9 cellular contexts compared by ENCODE assay signal in the genomic region with DNA sequence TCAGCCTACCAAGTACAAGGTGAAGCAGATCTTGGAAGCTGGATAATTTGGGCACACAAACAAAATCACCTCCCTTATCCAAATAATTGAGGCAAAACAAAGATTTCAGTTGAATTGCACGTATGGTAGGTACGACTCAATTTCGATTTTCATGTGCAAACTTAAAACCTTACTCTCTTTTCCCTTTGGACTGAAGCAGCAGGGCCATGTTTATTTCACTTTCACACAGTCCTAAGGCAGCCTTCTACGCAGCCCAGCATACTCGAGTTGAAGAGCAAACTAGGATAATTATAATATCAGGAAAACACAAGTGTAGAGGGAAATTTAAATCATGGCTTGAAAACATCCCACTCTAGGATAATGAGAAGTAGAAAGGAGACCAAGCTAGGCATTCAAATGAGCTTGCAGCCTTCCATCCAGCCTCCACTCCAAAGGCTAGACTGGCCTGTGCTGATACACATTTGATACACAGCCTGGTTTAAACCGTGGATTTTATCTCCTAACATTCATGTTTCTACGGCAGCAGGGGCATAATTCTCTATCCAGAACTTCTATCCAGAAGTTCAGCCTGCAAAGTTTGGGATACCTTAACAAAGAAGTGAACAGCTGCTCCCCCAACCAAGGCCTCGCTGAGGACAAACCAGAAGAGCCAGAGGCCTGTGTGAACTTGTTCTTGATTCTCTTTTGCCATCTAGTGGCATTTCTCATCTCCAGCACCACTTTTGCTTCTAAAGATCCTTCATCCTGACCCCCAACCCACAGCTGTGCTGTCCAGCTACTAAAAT. TPM values are rescaled to one million over a fixed set of nuclear protein-coding genes. Genes with fewer than 3 reads are reported as not detected.
DNase-seq lines count a peak whose midpoint lies in the region; FAIRE-seq and TF ChIP-seq lines count a peak whose summit lies in the region.
"Had no signal": no experiment of that assay in that cellular context is flagged by ENCODE, and none has a peak within 500 bp of the region (broad histone marks: within the 10 kb centered on the region; RNA-seq: fewer than 3 reads in every experiment).

No MANE protein-coding gene starts in this region.

- no peak overlapping the region for H2AK5ac ChIP-seq in mesendoderm (ENCODE audit: low read length)

- no peak overlapping the region for H2BK5ac ChIP-seq in mesendoderm (ENCODE audit: low read length)

- H3K9me2 ChIP-seq in Karpas-422 (replicated peaks; ENCODE audit: insufficient read depth, low read length), result no peaks in the 10 kb centered on the region

- H2BK120ac ChIP-seq in mesendoderm (ENCODE audit: low read depth, low read length), result no peak overlapping the region

- no peaks in the 10 kb centered on the region for H3K4me1 ChIP-seq in Karpas-422 (ENCODE audit: low read length)
- peaks cover 4% of the 10 kb centered on the region for H3K4me1 ChIP-seq in endothelial cell of umbilical vein (ENCODE audit: control insufficient read depth, extremely low read depth, insufficient read depth, low read length)
- H3K4me1 ChIP-seq in mesendoderm (ENCODE audit: control insufficient read depth, low read depth, low read length), result peaks cover 5% of the 10 kb centered on the region

- no peak overlapping the region for H3K9ac ChIP-seq in Karpas-422 (ENCODE audit: low read length)
- no peak overlapping the region for H3K9ac ChIP-seq in endothelial cell of umbilical vein (replicated peaks; ENCODE audit: extremely low read depth, insufficient read depth, low read length)
- H3K9ac ChIP-seq in mesendoderm (ENCODE audit: low read length), result no peak overlapping the region
- H3K9ac ChIP-seq: BLaER1 had no signal

- TF ChIP-seq CTCF in endothelial cell of umbilical vein (IDR thresholded peaks at IDR 0.05; ENCODE audit: extremely low read depth in 1 of 2, insufficient read depth in 1 of 2, low read depth in 1 of 2, low read length in 2 of 2), result peak; percentile 41 to 59

- no peaks in the 10 kb centered on the region for H3K9me3 ChIP-seq in Karpas-422 (ENCODE audit: low read length)
- H3K9me3 ChIP-seq in endothelial cell of umbilical vein (replicated peaks; ENCODE audit: control insufficient read depth, insufficient read depth, low read length), result no peaks in the 10 kb centered on the region
- H3K9me3 ChIP-seq: BLaER1 had no signal

- CTCF ChIA-PET in endothelial cell of umbilical vein (lab: Charles Lee), result interaction anchor here (0.6 to 7.0 kb wide), 21 partner anchors 8 to 375 kb away, joined by 3 to 214 read pairs (median 4); a partner anchor contains a TSS

- no peak overlapping the region for H3K4ac ChIP-seq in mesendoderm (ENCODE audit: low read depth, low read length)

- H3K27me3 ChIP-seq in Karpas-422 (ENCODE audit: low read length) (no peaks in the 10 kb centered on the region), endothelial cell of umbilical vein (ENCODE audit: control insufficient read depth in 2 of 2, insufficient read depth in 2 of 2, low read length in 2 of 2) (peaks cover 10 to 15% of the 10 kb centered on the region in 2 experiments), mesendoderm (ENCODE audit: insufficient read depth, low read length, poor library complexity) (no peaks in the 10 kb centered on the region)
- H3K27me3 ChIP-seq: BLaER1 had no signal

- no CpG with 5 or more reads among the region's 8 CpGs for WGBS in mesendoderm (ENCODE audit: extremely low coverage, insufficient coverage, low lambda C conversion rate)

- peak; percentile 5 for DNase-seq in NCI-H510A treated with DMSO at 0.1 percent for 48 hours (lab: John Stamatoyannopoulos, UW)
- DNase-seq in NCI-H510A (lab: John Stamatoyannopoulos, UW), result no peak
- DNase-seq in Karpas-422, result peak; percentile 81
- peak; percentile 4 for DNase-seq in SKM-1 (lab: John Stamatoyannopoulos, UW; ENCODE audit: unreplicated experiment)
- DNase-seq in endothelial cell of umbilical vein (ENCODE audit: low read depth, low spot score), result peak; percentile 46
- peak; percentile 86 for DNase-seq in mesendoderm
- DNase-seq in urothelium cell line (ENCODE audit: low spot score), result peak; percentile 80
- DNase-seq in RCC 7860 (ENCODE audit: low spot score), result no peak

- no peaks in the 10 kb centered on the region for H3K9me1 ChIP-seq in endothelial cell of umbilical vein (replicated peaks; ENCODE audit: control insufficient read depth, extremely low read depth, insufficient read depth, low read length)

- H3K27ac ChIP-seq in Karpas-422 (ENCODE audit: low read length) (no peak overlapping the region), endothelial cell of umbilical vein (ENCODE audit: insufficient read depth, low read depth, low read length) (no peak overlapping the region), mesendoderm (ENCODE audit: low read depth, low read length) (no peak overlapping the region)
- H3K27ac ChIP-seq: BLaER1 had no signal

- BruUV-seq in endothelial cell of umbilical vein (replicated peaks; lab: Mats Ljungman, UMichigan), result no TSS peak

- no peak overlapping the region for H3K23ac ChIP-seq in mesendoderm (ENCODE audit: low read length)

- no peaks in the 10 kb centered on the region for H3K79me1 ChIP-seq in mesendoderm (ENCODE audit: low read length)

- intact Hi-C loops in endothelial cell of umbilical vein (cut with micrococcal nuclease), result loop anchor here (1.0 to 2.0 kb wide), 2 partner anchors 25 to 183 kb away; no protein-coding TSS in a partner anchor

- H3K4me3 ChIP-seq in Karpas-422 (ENCODE audit: low read length) (no peak overlapping the region), endothelial cell of umbilical vein (replicated peaks in 1 of 3; ENCODE audit: insufficient read depth in 1 of 3, low read depth in 1 of 3, low read length in 3 of 3) (no peak overlapping the region), mesendoderm (ENCODE audit: low read length) (no peak overlapping the region)
- H3K4me3 ChIP-seq: BLaER1 had no signal

- TF ChIP-seq POLR2A in endothelial cell of umbilical vein (IDR thresholded peaks at IDR 0.05; ENCODE audit: low read depth, low read length), result no peak

- peak overlapping the region; percentile 26 for H3K56ac ChIP-seq in mesendoderm (ENCODE audit: low read length)

- no peaks in the 10 kb centered on the region for H3K36me3 ChIP-seq in Karpas-422 (ENCODE audit: insufficient read depth, low read length)
- no peaks in the 10 kb centered on the region for H3K36me3 ChIP-seq in endothelial cell of umbilical vein (ENCODE audit: control insufficient read depth in 2 of 2, extremely low read depth in 1 of 2, insufficient read depth in 2 of 2, low read length in 2 of 2)
- H3K36me3 ChIP-seq in mesendoderm (ENCODE audit: control insufficient read depth, insufficient read depth, low read length), result no peaks in the 10 kb centered on the region
- H3K36me3 ChIP-seq: BLaER1 had no signal

- POLR2A ChIA-PET in endothelial cell of umbilical vein (lab: Charles Lee), result no interaction called here

- dilution Hi-C loops in endothelial cell of umbilical vein (cut with MboI; ENCODE audit: extremely low pct_ligation_motif_present, low sequenced_read_pairs), result no loop called here

- peak; percentile 71 for FAIRE-seq in endothelial cell of umbilical vein (lab: Jason Lieb, UNC)
- no peak for FAIRE-seq in urothelium cell line (lab: Jason Lieb, UNC)
- no peak for FAIRE-seq in RCC 7860 (lab: Jason Lieb, UNC)

- H4K8ac ChIP-seq in mesendoderm (ENCODE audit: low read depth, low read length), result no peak overlapping the region

- no peak overlapping the region for H4K5ac ChIP-seq in mesendoderm (ENCODE audit: low read length)

- H3K79me2 ChIP-seq in Karpas-422 (ENCODE audit: low read length) (no peaks in the 10 kb centered on the region), endothelial cell of umbilical vein (ENCODE audit: control insufficient read depth, insufficient read depth, low read length) (no peaks in the 10 kb centered on the region), mesendoderm (ENCODE audit: control insufficient read depth, insufficient read depth, low read length) (no peaks in the 10 kb centered on the region)

- H2AFZ ChIP-seq in Karpas-422 (ENCODE audit: low read length) (no peak overlapping the region), endothelial cell of umbilical vein (ENCODE audit: low read depth, low read length) (no peak overlapping the region)

- H3K4me2 ChIP-seq in Karpas-422 (ENCODE audit: low read depth, low read length, poor library complexity, severe bottlenecking) (no peak overlapping the region), endothelial cell of umbilical vein (ENCODE audit: insufficient read depth, low read length) (no peak overlapping the region), mesendoderm (ENCODE audit: low read length) (no peak overlapping the region)
- H3K4me2 ChIP-seq: BLaER1 had no signal

- H3K18ac ChIP-seq in mesendoderm (ENCODE audit: low read length), result no peak overlapping the region

- H2BK15ac ChIP-seq in mesendoderm (replicated peaks; ENCODE audit: low read depth), result no peak overlapping the region

- H4K20me1 ChIP-seq in Karpas-422 (ENCODE audit: insufficient read depth, low read depth, low read length) (no peaks in the 10 kb centered on the region), endothelial cell of umbilical vein (replicated peaks; ENCODE audit: control insufficient read depth, extremely low read depth, insufficient read depth, low read length) (no peaks in the 10 kb centered on the region)
- H4K20me1 ChIP-seq: BLaER1 had no signal

RNA-seq across cellular contexts. Expression of a gene that starts 2.4 kb away (rescaled TPM):
- not detected in 2 replicates for total RNA-seq in Karpas-422 (2014; rRNA removed; shearing (Covaris generic); ENCODE audit: low replicate concordance)
- total RNA-seq in endothelial cell of umbilical vein, result not detected in 2 replicates
- polyA plus RNA-seq in endothelial cell of umbilical vein, result not detected in 2 replicates
- not detected in 2 replicates for polyA plus RNA-seq in endothelial cell of umbilical vein (2011; cell fraction: cytosol; rRNA removed)
- not detected in 2 replicates for polyA plus RNA-seq in endothelial cell of umbilical vein (2011; cell fraction: nucleus; rRNA removed)
- not detected in 2 replicates for polyA plus RNA-seq in endothelial cell of umbilical vein (2012)
- polyA minus RNA-seq in endothelial cell of umbilical vein, result not detected in 2 replicates
- not detected for polyA minus RNA-seq in endothelial cell of umbilical vein (2011; cell fraction: cytosol; rRNA and poly(A)+ RNA removed)
- not detected in 2 replicates for polyA minus RNA-seq in endothelial cell of umbilical vein (2011; cell fraction: nucleus; rRNA and poly(A)+ RNA removed)
- polyA plus RNA-seq in mesendoderm (2013, experiment 1 of 2), result not detected
- polyA plus RNA-seq in mesendoderm (2013, experiment 2 of 2), result not detected

RNA-seq across cellular contexts. Expression of a gene that starts 5.2 kb away (rescaled TPM):
- not detected in 2 replicates for total RNA-seq in Karpas-422 (2014; rRNA removed; shearing (Covaris generic); ENCODE audit: low replicate concordance)
- not detected in 2 replicates for total RNA-seq in endothelial cell of umbilical vein
- not detected in 2 replicates for polyA plus RNA-seq in endothelial cell of umbilical vein
- polyA plus RNA-seq in endothelial cell of umbilical vein (2011; cell fraction: cytosol; rRNA removed), result not detected in 2 replicates
- polyA plus RNA-seq in endothelial cell of umbilical vein (2011; cell fraction: nucleus; rRNA removed), result 0.08 TPM in 1 of 2 replicates, not detected in the other
- polyA plus RNA-seq in endothelial cell of umbilical vein (2012), result not detected in 2 replicates
- polyA minus RNA-seq in endothelial cell of umbilical vein, result not detected in 2 replicates
- polyA minus RNA-seq in endothelial cell of umbilical vein (2011; cell fraction: cytosol; rRNA and poly(A)+ RNA removed), result not detected
- polyA minus RNA-seq in endothelial cell of umbilical vein (2011; cell fraction: nucleus; rRNA and poly(A)+ RNA removed), result not detected in 2 replicates
- not detected for polyA plus RNA-seq in mesendoderm (2013, experiment 1 of 2)
- polyA plus RNA-seq in mesendoderm (2013, experiment 2 of 2), result not detected

RNA-seq across cellular contexts. Expression of a gene that starts 9.8 kb away (rescaled TPM):
- total RNA-seq in Karpas-422 (2014; rRNA removed; shearing (Covaris generic); ENCODE audit: low replicate concordance), result not detected in 2 replicates
- total RNA-seq in endothelial cell of umbilical vein, result not detected in 2 replicates
- not detected in 2 replicates for polyA plus RNA-seq in endothelial cell of umbilical vein
- not detected in 2 replicates for polyA plus RNA-seq in endothelial cell of umbilical vein (2011; cell fraction: cytosol; rRNA removed)
- not detected in 2 replicates for polyA plus RNA-seq in endothelial cell of umbilical vein (2011; cell fraction: nucleus; rRNA removed)
- not detected in 2 replicates for polyA plus RNA-seq in endothelial cell of umbilical vein (2012)
- polyA minus RNA-seq in endothelial cell of umbilical vein, result not detected in 2 replicates
- polyA minus RNA-seq in endothelial cell of umbilical vein (2011; cell fraction: cytosol; rRNA and poly(A)+ RNA removed), result not detected
- polyA minus RNA-seq in endothelial cell of umbilical vein (2011; cell fraction: nucleus; rRNA and poly(A)+ RNA removed), result not detected in 2 replicates
- polyA plus RNA-seq in mesendoderm (2013, experiment 1 of 2), result 0.06 TPM
- polyA plus RNA-seq in mesendoderm (2013, experiment 2 of 2), result not detected

RNA-seq across cellular contexts. Expression of a gene that starts 14.9 kb away (rescaled TPM):
- total RNA-seq in Karpas-422 (2014; rRNA removed; shearing (Covaris generic); ENCODE audit: low replicate concordance), result not detected in 2 replicates
- not detected in 2 replicates for total RNA-seq in endothelial cell of umbilical vein
- 0.37 and 0.54 TPM in 2 replicates for polyA plus RNA-seq in endothelial cell of umbilical vein
- 0.13 and 0.51 TPM in 2 replicates for polyA plus RNA-seq in endothelial cell of umbilical vein (2011; cell fraction: cytosol; rRNA removed)
- polyA plus RNA-seq in endothelial cell of umbilical vein (2011; cell fraction: nucleus; rRNA removed), result 0.99 and 1.0 TPM in 2 replicates
- polyA plus RNA-seq in endothelial cell of umbilical vein (2012), result 0.31 TPM in 1 of 2 replicates, not detected in the other
- 1.1 and 4.5 TPM in 2 replicates for polyA minus RNA-seq in endothelial cell of umbilical vein
- 1.5 TPM for polyA minus RNA-seq in endothelial cell of umbilical vein (2011; cell fraction: cytosol; rRNA and poly(A)+ RNA removed)
- 0.91 TPM in 1 of 2 replicates, not detected in the other for polyA minus RNA-seq in endothelial cell of umbilical vein (2011; cell fraction: nucleus; rRNA and poly(A)+ RNA removed)
- 22.2 TPM for polyA plus RNA-seq in mesendoderm (2013, experiment 1 of 2)
- 22.7 TPM for polyA plus RNA-seq in mesendoderm (2013, experiment 2 of 2)

RNA-seq across cellular contexts. Expression of a gene that starts 17.8 kb away (rescaled TPM):
- total RNA-seq in Karpas-422 (2014; rRNA removed; shearing (Covaris generic); ENCODE audit: low replicate concordance), result not detected in 2 replicates
- not detected in 2 replicates for total RNA-seq in endothelial cell of umbilical vein
- polyA plus RNA-seq in endothelial cell of umbilical vein, result not detected in 2 replicates
- polyA plus RNA-seq in endothelial cell of umbilical vein (2011; cell fraction: cytosol; rRNA removed), result not detected in 2 replicates
- not detected in 2 replicates for polyA plus RNA-seq in endothelial cell of umbilical vein (2011; cell fraction: nucleus; rRNA removed)
- not detected in 2 replicates for polyA plus RNA-seq in endothelial cell of umbilical vein (2012)
- polyA minus RNA-seq in endothelial cell of umbilical vein, result not detected in 2 replicates
- polyA minus RNA-seq in endothelial cell of umbilical vein (2011; cell fraction: cytosol; rRNA and poly(A)+ RNA removed), result not detected
- not detected in 2 replicates for polyA minus RNA-seq in endothelial cell of umbilical vein (2011; cell fraction: nucleus; rRNA and poly(A)+ RNA removed)
- not detected for polyA plus RNA-seq in mesendoderm (2013, experiment 1 of 2)
- polyA plus RNA-seq in mesendoderm (2013, experiment 2 of 2), result not detected

Comparison
In these comparisons a context has a peak if more than half of its experiments do, and no peak if none do; other contexts are left out.
1. DNase-seq: peak in NCI-H510A treated with DMSO at 0.1 percent for 48 hours (single experiment), Karpas-422 (single experiment), SKM-1 (single experiment), endothelial cell of umbilical vein (single experiment), mesendoderm (single experiment) and urothelium cell line (single experiment); none in NCI-H510A (single experiment) and RCC 7860 (single experiment).